8 cellular contexts compared by ENCODE assay signal in the genomic region with DNA sequence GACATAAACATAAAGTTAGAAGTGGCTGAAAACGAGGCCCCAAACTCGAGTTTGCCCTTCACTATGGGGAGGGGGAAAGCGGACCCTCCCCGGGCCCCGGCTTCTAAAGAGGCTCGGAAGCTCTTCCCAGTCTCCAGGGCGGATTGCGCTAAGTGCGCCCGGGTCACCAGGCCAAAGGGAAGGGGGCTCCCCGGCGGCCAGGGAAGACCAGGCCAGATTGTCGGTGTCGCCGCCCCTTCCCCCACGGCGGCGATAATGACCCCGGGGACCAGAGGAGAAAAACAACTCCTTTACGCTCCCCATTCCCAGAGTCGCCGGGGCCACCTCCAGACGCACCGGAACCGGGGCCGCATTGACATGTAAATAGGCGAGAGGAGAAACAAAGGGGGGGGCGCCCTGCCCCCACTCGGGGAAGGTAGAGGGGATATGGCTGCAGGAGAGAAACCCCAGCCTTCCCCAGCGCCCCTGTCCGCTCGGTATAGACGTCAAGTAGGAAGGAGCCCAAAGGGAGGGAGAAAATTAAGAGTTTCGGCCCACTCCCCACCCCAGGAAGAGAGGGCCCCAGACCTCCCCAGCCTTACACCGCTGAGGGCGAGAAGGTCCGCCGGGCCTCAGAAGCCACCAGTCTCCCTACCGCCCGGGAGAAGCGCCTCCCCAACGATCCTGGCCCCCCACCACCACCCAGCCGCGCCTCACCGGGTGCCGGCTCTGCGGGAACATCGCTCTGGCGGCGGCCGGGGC. TPM values are rescaled to one million over a fixed set of nuclear protein-coding genes. Genes with fewer than 3 reads are reported as not detected.
DNase-seq lines count a peak whose midpoint lies in the region; ATAC-seq and TF ChIP-seq lines count a peak whose summit lies in the region.

No MANE protein-coding gene starts in this region.

- ATAC-seq in GM18517 (IDR thresholded peaks at IDR 0.05; ENCODE audit: unreplicated experiment): no peak

- TF ChIP-seq CTCF in WERI-Rb-1 (IDR thresholded peaks at IDR 0.05; ENCODE audit: low read depth, low read length) (no peak), fibroblast of villous mesenchyme (IDR thresholded peaks at IDR 0.05; ENCODE audit: insufficient read depth, low read depth, low read length) (no peak)

- H3K27me3 ChIP-seq in WERI-Rb-1 (ENCODE audit: insufficient read depth, low read depth, severe bottlenecking) (no peaks in the 10 kb centered on the region), neuron (ENCODE audit: insufficient read depth, low read length) (peaks cover 18% of the 10 kb centered on the region)

- H3K36me3 ChIP-seq in WERI-Rb-1: peaks cover 51% of the 10 kb centered on the region
- peaks cover 8% of the 10 kb centered on the region for H3K36me3 ChIP-seq in neuron (ENCODE audit: insufficient read depth, low read length)

- H3K9me3 ChIP-seq in WERI-Rb-1 (ENCODE audit: severe bottlenecking) (no peaks in the 10 kb centered on the region), neuron (ENCODE audit: low read length) (no peaks in the 10 kb centered on the region)

- peaks cover 51% of the 10 kb centered on the region for H3K4me1 ChIP-seq in neuron (ENCODE audit: insufficient read depth, low read length)

- peak overlapping the region; percentile 22 for H2AFZ ChIP-seq in neuron (ENCODE audit: low read depth, low read length)

- DNase-seq in NCI-H82 (lab: John Stamatoyannopoulos, UW) (peak; percentile 62), NCI-H82 treated with DMSO at 0.1 percent for 48 hours (lab: John Stamatoyannopoulos, UW; ENCODE audit: unreplicated experiment) (no peak), WERI-Rb-1 (peak; percentile 61), fibroblast of villous mesenchyme (ENCODE audit: low read depth) (no peak), GOT3 (lab: John Stamatoyannopoulos, UW) (no peak), NCI-H226 (no peak)

- H3K4me3 ChIP-seq in WERI-Rb-1 (ENCODE audit: low read depth, low read length) (peak overlapping the region; percentile 86), fibroblast of villous mesenchyme (ENCODE audit: low read depth, low read length) (peak overlapping the region; percentile 78), neuron (ENCODE audit: low read length) (peak overlapping the region; percentile 71)

- H3K27ac ChIP-seq in WERI-Rb-1: peak overlapping the region; percentile 83

RNA-seq across cellular contexts. Expression of a gene that starts 1.7 kb away (rescaled TPM):
- 33.5 and 39.3 TPM in 2 replicates for total RNA-seq in fibroblast of villous mesenchyme

Comparison
In these comparisons a context has a peak if more than half of its experiments do, and no peak if none do; other contexts are left out.
1. DNase-seq: peak in NCI-H82 (single experiment) and WERI-Rb-1 (single experiment); none in NCI-H82 treated with DMSO at 0.1 percent for 48 hours (single experiment), fibroblast of villous mesenchyme (single experiment), GOT3 (single experiment) and NCI-H226 (single experiment).
2. Peak in every context shown above with its lines, with median percentiles within 50 percentile points of each other: H3K4me3 ChIP-seq.